8 cellular contexts compared by ENCODE assay signal in genomic region chr7:129091484-129092002, GRCh38. TPM values are rescaled to one million over a fixed set of nuclear protein-coding genes. Genes with fewer than 3 reads are reported as not detected.
DNase-seq lines count a peak whose midpoint lies in the region; ATAC-seq, FAIRE-seq and TF ChIP-seq lines count a peak whose summit lies in the region.

No MANE protein-coding gene starts in this region.

- no peaks in the 10 kb centered on the region for H3K36me3 Mint-ChIP-seq in activated T-helper 17 cell treated with anti-CD3 and anti-CD28 coated beads, Interleukin-2, amount 50 U/mL, for 72 hours (ENCODE audit: low read depth)

- no peaks in the 10 kb centered on the region for H3K9me3 Mint-ChIP-seq in activated T-helper 17 cell treated with anti-CD3 and anti-CD28 coated beads, Interleukin-2, amount 50 U/mL, for 72 hours

- no peak overlapping the region for H2AK5ac ChIP-seq in neuronal stem cell (ENCODE audit: low read depth, low read length)

- H3K4me1 ChIP-seq in neuronal stem cell (ENCODE audit: control insufficient read depth in 2 of 2, insufficient read depth in 1 of 2, low read depth in 1 of 2, low read length in 2 of 2): no peaks in the 10 kb centered on the region

- H3K4ac ChIP-seq in neuronal stem cell (ENCODE audit: low read length): no peak overlapping the region

- peak; percentile 99 for TF ChIP-seq CTCF in AG10803 (conservative IDR thresholded peaks at IDR 0.05; ENCODE audit: low read length)
- peak; percentile 99 for TF ChIP-seq CTCF in LNCaP clone FGC (IDR thresholded peaks at IDR 0.05; ENCODE audit: control insufficient read depth, extremely low read depth, insufficient read depth)
- peak; percentile 99 for TF ChIP-seq CTCF in foreskin fibroblast (IDR thresholded peaks at IDR 0.05; ENCODE audit: low read depth, low read length)

- H3K36me3 ChIP-seq in neuronal stem cell (replicated peaks in 1 of 2; ENCODE audit: control insufficient read depth in 2 of 2, insufficient read depth in 2 of 2, low read length in 2 of 2): no peaks in the 10 kb centered on the region

- H3K27me3 ChIP-seq in neuronal stem cell (ENCODE audit: control insufficient read depth in 3 of 3, insufficient read depth in 3 of 3, low read depth in 1 of 3, low read length in 3 of 3): no peaks in the 10 kb centered on the region

- H3K4me1 Mint-ChIP-seq in activated T-helper 17 cell treated with anti-CD3 and anti-CD28 coated beads, Interleukin-2, amount 50 U/mL, for 72 hours: peaks cover 20% of the 10 kb centered on the region

- H3K27ac ChIP-seq in neuronal stem cell (replicated peaks; ENCODE audit: low read length) (no peak overlapping the region), substantia nigra (ENCODE audit: low read depth, low read length, poor library complexity, severe bottlenecking) (no peak overlapping the region)

- no peak overlapping the region for H3K9ac ChIP-seq in neuronal stem cell (ENCODE audit: low read depth, low read length, poor library complexity)

- H4K8ac ChIP-seq in neuronal stem cell (ENCODE audit: low read depth, low read length): no peak overlapping the region

- no peak overlapping the region for H2BK5ac ChIP-seq in neuronal stem cell (ENCODE audit: low read length)

- no peaks in the 10 kb centered on the region for H3K9me3 ChIP-seq in neuronal stem cell (replicated peaks in 1 of 2; ENCODE audit: control insufficient read depth in 2 of 2, insufficient read depth in 1 of 2, low read depth in 1 of 2, low read length in 2 of 2)

- H3K23ac ChIP-seq in neuronal stem cell (ENCODE audit: low read depth, low read length, poor library complexity): no peak overlapping the region

- no peak overlapping the region for H4K91ac ChIP-seq in neuronal stem cell (ENCODE audit: low read depth, low read length, poor library complexity)

- H3K4me2 ChIP-seq in neuronal stem cell (ENCODE audit: insufficient read depth, low read length, poor library complexity, severe bottlenecking): no peak overlapping the region

- no peaks in the 10 kb centered on the region for H3K27me3 Mint-ChIP-seq in activated T-helper 17 cell treated with anti-CD3 and anti-CD28 coated beads, Interleukin-2, amount 50 U/mL, for 72 hours

- no peak overlapping the region for H3K4me3 Mint-ChIP-seq in activated T-helper 17 cell treated with anti-CD3 and anti-CD28 coated beads, Interleukin-2, amount 50 U/mL, for 72 hours

- no peak overlapping the region for H3K18ac ChIP-seq in neuronal stem cell (ENCODE audit: low read length)

- H2BK12ac ChIP-seq in neuronal stem cell (ENCODE audit: low read length): no peak overlapping the region

- H3K14ac ChIP-seq in neuronal stem cell (ENCODE audit: low read length): no peak overlapping the region

- no peak overlapping the region for H2BK15ac ChIP-seq in neuronal stem cell (ENCODE audit: low read length)

- WGBS in neuronal stem cell (ENCODE audit: extremely low coverage in 2 of 2, insufficient read length in 2 of 2, insufficient replicate concordance in 1 of 2), 2 donors: no CpG with 5 or more reads among the region's 11 CpGs

- FAIRE-seq in GM19239 (lab: Jason Lieb, UNC): peak; percentile 97

- DNase-seq in AG10803 (ENCODE audit: low read depth) (peak; percentile 44), GM19239 (ENCODE audit: insufficient read length, low spot score) (peak; percentile 57), LNCaP clone FGC (ENCODE audit: low read depth) (peak; percentile 21), RPMI7951 (ENCODE audit: low read depth) (peak; percentile 56), foreskin fibroblast (peak; percentile 28 to 79), neuronal stem cell (ENCODE audit: low spot score) (peak; percentile 84), substantia nigra (lab: John Stamatoyannopoulos, UW) (peak in 47 of 49 donors; percentile 5 to 81 (median 50))

- no peak overlapping the region for H3K27ac Mint-ChIP-seq in activated T-helper 17 cell treated with anti-CD3 and anti-CD28 coated beads, Interleukin-2, amount 50 U/mL, for 72 hours

- peak overlapping the region; percentile 70 for H2AFZ ChIP-seq in neuronal stem cell (ENCODE audit: low read length)

- peak; percentile 87 for ATAC-seq in activated T-helper 17 cell treated with anti-CD3 and anti-CD28 coated beads, Interleukin-2, amount 50 U/mL, for 72 hours (replicated peaks)

- no peak overlapping the region for H3K4me3 ChIP-seq in AG10803 (ENCODE audit: low read length)
- no peak overlapping the region for H3K4me3 ChIP-seq in LNCaP clone FGC (ENCODE audit: low read depth, low read length)
- no peak overlapping the region for H3K4me3 ChIP-seq in foreskin fibroblast (ENCODE audit: low read depth in 1 of 2, low read length in 2 of 2)
- no peak overlapping the region for H3K4me3 ChIP-seq in neuronal stem cell (ENCODE audit: low read length in 2 of 2)

- no peaks in the 10 kb centered on the region for H3K79me1 ChIP-seq in neuronal stem cell (ENCODE audit: low read depth, low read length)

- H2BK120ac ChIP-seq in neuronal stem cell (ENCODE audit: low read depth, low read length): no peak overlapping the region

RNA-seq across cellular contexts. Expression of gene TNPO3, which starts 36.6 kb away (rescaled TPM):
- 53.4 and 59.0 TPM in 2 replicates for total RNA-seq in RPMI7951 (2014; rRNA removed; shearing (Covaris generic))
- total RNA-seq in activated T-helper 17 cell treated with anti-CD3 and anti-CD28 coated beads, Interleukin-2, amount 50 U/mL, for 72 hours: 10 to 100 TPM; 45.8 to 62.6 TPM
- 44.8 TPM for polyA plus RNA-seq in neuronal stem cell (2013, experiment 1 of 2)
- polyA plus RNA-seq in neuronal stem cell (2013, experiment 2 of 2): 46.5 TPM

RNA-seq across cellular contexts. Expression of gene TSPAN33, which starts 53.0 kb away (rescaled TPM):
- 1.1 and 2.1 TPM in 2 replicates for total RNA-seq in RPMI7951 (2014; rRNA removed; shearing (Covaris generic))
- 1 to 10 TPM in 1 of 2 donors, under 1 TPM in 1; 0.67 to 2.6 TPM for total RNA-seq in activated T-helper 17 cell treated with anti-CD3 and anti-CD28 coated beads, Interleukin-2, amount 50 U/mL, for 72 hours
- polyA plus RNA-seq in neuronal stem cell (2013, experiment 1 of 2): 20.1 TPM
- 20.5 TPM for polyA plus RNA-seq in neuronal stem cell (2013, experiment 2 of 2)

Comparison
In these comparisons a context has a peak if more than half of its experiments do, and no peak if none do; other contexts are left out.
1. DNase-seq: peak in every context shown above with its lines; median percentile 84 in neuronal stem cell; 57 in GM19239; 56 in RPMI7951; 54 in foreskin fibroblast; 50 in substantia nigra; 44 in AG10803; 21 in LNCaP clone FGC.